Comparison of ENCODE assay signal across 22 cellular contexts in genomic region chr11:13102575-13102840, GRCh38.
"Had no signal": no experiment of that assay in that cellular context is flagged by ENCODE, and none has a peak within 500 bp of the region (broad histone marks: within the 10 kb centered on the region; RNA-seq: fewer than 3 reads in every experiment).

No MANE protein-coding gene starts in this region.

- H3K36me3 ChIP-seq: cardiac muscle cell, prostate gland, spleen, thoracic aorta, upper lobe of right lung had no signal

- FAIRE-seq: endometrium, frontal cortex had no signal

- H3K4me3 ChIP-seq: cardiac muscle cell, prostate gland, spleen, thoracic aorta, upper lobe of right lung had no signal

- ATAC-seq: activated naive CD8-positive, alpha-beta T cell treated with anti-CD3 and anti-CD28 coated beads, Interleukin-2, amount 50 U/mL, for 24 hours; left cardiac atrium; T-helper 17 cell; upper lobe of right lung had no signal

- DNase-seq: activated CD4-positive, alpha-beta memory T cell treated with anti-CD3 and anti-CD28 coated beads for 36 hours; activated CD4-positive, alpha-beta T cell treated with anti-CD3 and anti-CD28 coated beads for 48 hours; activated CD4-positive, CD25-positive, alpha-beta regulatory T cell; activated gamma-delta T cell; activated naive CD4-positive, alpha-beta T cell treated with anti-CD3 and anti-CD28 coated beads, Interleukin-2, amount 50 U/mL, for 16 hours; activated naive CD8-positive, alpha-beta T cell treated with anti-CD3 and anti-CD28 coated beads, Interleukin-2, amount 50 U/mL, for 24 hours; activated T-cell treated with anti-CD3 and anti-CD28 coated beads for 4 hours; cortex of kidney; islet precursor cell; left cardiac atrium; naive B cell; spleen; stimulated activated CD4-positive, alpha-beta T cell treated with anti-CD3 and anti-CD28 coated beads, Interleukin-4, amount 100 ng/mL, for 24 hours; stimulated activated naive CD4-positive, alpha-beta T cell treated with Interleukin-2 at 50 U/mL for 16 hours; SW 1271; T-helper 17 cell; upper lobe of right lung had no signal

- H3K27me3 ChIP-seq: cardiac muscle cell, upper lobe of right lung had no signal

- H3K27ac ChIP-seq: cardiac muscle cell, prostate gland, spleen, thoracic aorta, upper lobe of right lung had no signal

- H3K9me3 ChIP-seq: prostate gland, spleen, thoracic aorta, upper lobe of right lung had no signal

- H3K4me1 ChIP-seq: prostate gland had no signal
